1 cellular context compared by ENCODE assay signal in the genomic region with DNA sequence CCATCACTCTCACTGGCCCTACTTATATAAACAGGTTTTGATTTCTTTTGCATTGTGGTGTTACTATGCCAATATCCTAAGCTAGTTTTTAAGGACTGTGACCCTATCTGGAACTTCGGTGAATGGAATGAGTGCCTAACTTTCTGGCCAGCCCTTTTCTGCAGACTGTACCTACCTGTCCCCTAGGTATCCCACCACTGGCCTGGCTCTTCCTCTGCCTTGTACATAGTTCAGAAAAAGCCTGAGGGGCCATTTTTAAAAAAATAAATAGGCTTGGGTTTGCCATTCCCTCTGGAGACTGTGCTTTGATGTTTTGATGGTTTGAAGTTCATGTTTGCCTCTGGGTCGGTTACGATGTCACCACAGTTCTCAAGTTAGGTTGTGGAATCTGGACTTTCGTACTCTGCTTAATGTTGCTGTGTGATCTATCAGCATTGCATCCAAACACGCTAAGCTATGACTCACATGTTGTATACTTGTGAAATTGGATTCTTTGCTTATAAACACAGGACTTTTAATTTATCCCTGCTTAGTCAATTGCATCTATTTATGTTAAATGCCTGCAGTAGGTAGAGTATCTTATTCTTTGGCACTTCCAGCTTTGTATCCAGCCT.
TF ChIP-seq lines count a peak whose summit lies in the region.

No MANE protein-coding gene starts in this region.

TF ChIP-seq in HepG2, 621 proteins besides CTCF, POLR2A, EP300 and RAD21 (continued from another document and continues in another):
- TF ChIP-seq, protein P1, sequence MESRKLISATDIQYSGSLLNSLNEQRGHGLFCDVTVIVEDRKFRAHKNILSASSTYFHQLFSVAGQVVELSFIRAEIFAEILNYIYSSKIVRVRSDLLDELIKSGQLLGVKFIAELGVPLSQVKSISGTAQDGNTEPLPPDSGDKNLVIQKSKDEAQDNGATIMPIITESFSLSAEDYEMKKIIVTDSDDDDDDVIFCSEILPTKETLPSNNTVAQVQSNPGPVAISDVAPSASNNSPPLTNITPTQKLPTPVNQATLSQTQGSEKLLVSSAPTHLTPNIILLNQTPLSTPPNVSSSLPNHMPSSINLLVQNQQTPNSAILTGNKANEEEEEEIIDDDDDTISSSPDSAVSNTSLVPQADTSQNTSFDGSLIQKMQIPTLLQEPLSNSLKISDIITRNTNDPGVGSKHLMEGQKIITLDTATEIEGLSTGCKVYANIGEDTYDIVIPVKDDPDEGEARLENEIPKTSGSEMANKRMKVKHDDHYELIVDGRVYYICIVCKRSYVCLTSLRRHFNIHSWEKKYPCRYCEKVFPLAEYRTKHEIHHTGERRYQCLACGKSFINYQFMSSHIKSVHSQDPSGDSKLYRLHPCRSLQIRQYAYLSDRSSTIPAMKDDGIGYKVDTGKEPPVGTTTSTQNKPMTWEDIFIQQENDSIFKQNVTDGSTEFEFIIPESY (CRISPR knock-in tag; IDR thresholded peaks at IDR 0.05) = 0 out of 2 replicates have a peak, but pooled peaks have one; percentile 49
- peak; percentile 71; the same call in 1 of the 2 replicates for TF ChIP-seq ETV5 (CRISPR knock-in tag; IDR thresholded peaks at IDR 0.05; ENCODE audit: borderline replicate concordance)
- peak; percentile 63 to 83 for TF ChIP-seq NR2F1 (CRISPR knock-in tag; IDR thresholded peaks at IDR 0.05)
- TF ChIP-seq ZNF589 (CRISPR knock-in tag; conservative IDR thresholded peaks at IDR 0.05) = no peak
- TF ChIP-seq MBD4 (IDR thresholded peaks at IDR 0.05; ENCODE audit: borderline replicate concordance, low read length) = peak; percentile 63; the same call in 1 of the 2 replicates
- TF ChIP-seq, protein P2, sequence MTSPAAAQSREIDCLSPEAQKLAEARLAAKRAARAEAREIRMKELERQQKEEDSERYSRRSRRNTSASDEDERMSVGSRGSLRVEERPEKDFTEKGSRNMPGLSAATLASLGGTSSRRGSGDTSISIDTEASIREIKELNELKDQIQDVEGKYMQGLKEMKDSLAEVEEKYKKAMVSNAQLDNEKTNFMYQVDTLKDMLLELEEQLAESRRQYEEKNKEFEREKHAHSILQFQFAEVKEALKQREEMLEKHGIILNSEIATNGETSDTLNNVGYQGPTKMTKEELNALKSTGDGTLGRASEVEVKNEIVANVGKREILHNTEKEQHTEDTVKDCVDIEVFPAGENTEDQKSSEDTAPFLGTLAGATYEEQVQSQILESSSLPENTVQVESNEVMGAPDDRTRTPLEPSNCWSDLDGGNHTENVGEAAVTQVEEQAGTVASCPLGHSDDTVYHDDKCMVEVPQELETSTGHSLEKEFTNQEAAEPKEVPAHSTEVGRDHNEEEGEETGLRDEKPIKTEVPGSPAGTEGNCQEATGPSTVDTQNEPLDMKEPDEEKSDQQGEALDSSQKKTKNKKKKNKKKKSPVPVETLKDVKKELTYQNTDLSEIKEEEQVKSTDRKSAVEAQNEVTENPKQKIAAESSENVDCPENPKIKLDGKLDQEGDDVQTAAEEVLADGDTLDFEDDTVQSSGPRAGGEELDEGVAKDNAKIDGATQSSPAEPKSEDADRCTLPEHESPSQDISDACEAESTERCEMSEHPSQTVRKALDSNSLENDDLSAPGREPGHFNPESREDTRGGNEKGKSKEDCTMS (CRISPR knock-in tag; conservative IDR thresholded peaks at IDR 0.05) = no peak
- no peak for TF ChIP-seq NCOA5 (CRISPR knock-in tag; IDR thresholded peaks at IDR 0.05)
- TF ChIP-seq, protein P3, sequence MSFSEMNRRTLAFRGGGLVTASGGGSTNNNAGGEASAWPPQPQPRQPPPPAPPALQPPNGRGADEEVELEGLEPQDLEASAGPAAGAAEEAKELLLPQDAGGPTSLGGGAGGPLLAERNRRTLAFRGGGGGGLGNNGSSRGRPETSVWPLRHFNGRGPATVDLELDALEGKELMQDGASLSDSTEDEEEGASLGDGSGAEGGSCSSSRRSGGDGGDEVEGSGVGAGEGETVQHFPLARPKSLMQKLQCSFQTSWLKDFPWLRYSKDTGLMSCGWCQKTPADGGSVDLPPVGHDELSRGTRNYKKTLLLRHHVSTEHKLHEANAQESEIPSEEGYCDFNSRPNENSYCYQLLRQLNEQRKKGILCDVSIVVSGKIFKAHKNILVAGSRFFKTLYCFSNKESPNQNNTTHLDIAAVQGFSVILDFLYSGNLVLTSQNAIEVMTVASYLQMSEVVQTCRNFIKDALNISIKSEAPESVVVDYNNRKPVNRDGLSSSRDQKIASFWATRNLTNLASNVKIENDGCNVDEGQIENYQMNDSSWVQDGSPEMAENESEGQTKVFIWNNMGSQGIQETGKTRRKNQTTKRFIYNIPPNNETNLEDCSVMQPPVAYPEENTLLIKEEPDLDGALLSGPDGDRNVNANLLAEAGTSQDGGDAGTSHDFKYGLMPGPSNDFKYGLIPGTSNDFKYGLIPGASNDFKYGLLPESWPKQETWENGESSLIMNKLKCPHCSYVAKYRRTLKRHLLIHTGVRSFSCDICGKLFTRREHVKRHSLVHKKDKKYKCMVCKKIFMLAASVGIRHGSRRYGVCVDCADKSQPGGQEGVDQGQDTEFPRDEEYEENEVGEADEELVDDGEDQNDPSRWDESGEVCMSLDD (CRISPR knock-in tag; IDR thresholded peaks at IDR 0.05; ENCODE audit: borderline replicate concordance) = no peak
- TF ChIP-seq, protein P4, sequence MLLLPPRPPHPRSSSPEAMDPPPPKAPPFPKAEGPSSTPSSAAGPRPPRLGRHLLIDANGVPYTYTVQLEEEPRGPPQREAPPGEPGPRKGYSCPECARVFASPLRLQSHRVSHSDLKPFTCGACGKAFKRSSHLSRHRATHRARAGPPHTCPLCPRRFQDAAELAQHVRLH (CRISPR knock-in tag; IDR thresholded peaks at IDR 0.05; ENCODE audit: borderline replicate concordance, low read depth) = peak; percentile 81; the same call in 1 of the 2 replicates
- no peak for TF ChIP-seq THYN1 (CRISPR knock-in tag; IDR thresholded peaks at IDR 0.05; ENCODE audit: borderline replicate concordance, low read depth)
- TF ChIP-seq U2AF2 (IDR thresholded peaks at IDR 0.05; ENCODE audit: low read depth, low read length) = no peak
- TF ChIP-seq, protein P5, sequence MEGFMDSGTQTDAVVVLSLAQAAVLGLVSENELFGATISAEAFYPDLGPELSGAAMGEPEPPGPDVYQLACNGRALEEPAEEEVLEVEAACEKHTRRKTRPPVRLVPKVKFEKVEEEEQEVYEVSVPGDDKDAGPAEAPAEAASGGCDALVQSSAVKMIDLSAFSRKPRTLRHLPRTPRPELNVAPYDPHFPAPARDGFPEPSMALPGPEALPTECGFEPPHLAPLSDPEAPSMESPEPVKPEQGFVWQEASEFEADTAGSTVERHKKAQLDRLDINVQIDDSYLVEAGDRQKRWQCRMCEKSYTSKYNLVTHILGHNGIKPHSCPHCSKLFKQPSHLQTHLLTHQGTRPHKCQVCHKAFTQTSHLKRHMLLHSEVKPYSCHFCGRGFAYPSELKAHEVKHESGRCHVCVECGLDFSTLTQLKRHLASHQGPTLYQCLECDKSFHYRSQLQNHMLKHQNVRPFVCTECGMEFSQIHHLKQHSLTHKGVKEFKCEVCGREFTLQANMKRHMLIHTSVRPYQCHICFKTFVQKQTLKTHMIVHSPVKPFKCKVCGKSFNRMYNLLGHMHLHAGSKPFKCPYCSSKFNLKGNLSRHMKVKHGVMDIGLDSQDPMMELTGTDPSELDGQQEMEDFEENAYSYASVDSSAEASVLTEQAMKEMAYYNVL (CRISPR knock-in tag; IDR thresholded peaks at IDR 0.05; ENCODE audit: borderline replicate concordance) = no peak
- TF ChIP-seq ZNF891 (CRISPR knock-in tag; IDR thresholded peaks at IDR 0.05) = no peak
- no peak for TF ChIP-seq SMAD1 (CRISPR knock-in tag; IDR thresholded peaks at IDR 0.05; ENCODE audit: borderline replicate concordance, low read depth)
- TF ChIP-seq, protein P6, sequence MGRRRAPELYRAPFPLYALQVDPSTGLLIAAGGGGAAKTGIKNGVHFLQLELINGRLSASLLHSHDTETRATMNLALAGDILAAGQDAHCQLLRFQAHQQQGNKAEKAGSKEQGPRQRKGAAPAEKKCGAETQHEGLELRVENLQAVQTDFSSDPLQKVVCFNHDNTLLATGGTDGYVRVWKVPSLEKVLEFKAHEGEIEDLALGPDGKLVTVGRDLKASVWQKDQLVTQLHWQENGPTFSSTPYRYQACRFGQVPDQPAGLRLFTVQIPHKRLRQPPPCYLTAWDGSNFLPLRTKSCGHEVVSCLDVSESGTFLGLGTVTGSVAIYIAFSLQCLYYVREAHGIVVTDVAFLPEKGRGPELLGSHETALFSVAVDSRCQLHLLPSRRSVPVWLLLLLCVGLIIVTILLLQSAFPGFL (CRISPR knock-in tag; IDR thresholded peaks at IDR 0.05) = no peak
- TF ChIP-seq U2AF1 (optimal IDR thresholded peaks at IDR 0.05; ENCODE audit: low read depth, low read length) = no peak
- no peak for TF ChIP-seq NR3C1 (CRISPR knock-in tag; IDR thresholded peaks at IDR 0.05)
- TF ChIP-seq ZNF747 (CRISPR knock-in tag; IDR thresholded peaks at IDR 0.05; ENCODE audit: borderline replicate concordance) = no peak; the same call in 1 of the 2 replicates
- no peak for TF ChIP-seq HMGA1 (CRISPR knock-in tag; conservative IDR thresholded peaks at IDR 0.05)
- TF ChIP-seq KLF6 (CRISPR knock-in tag; IDR thresholded peaks at IDR 0.05) = no peak
- no peak for TF ChIP-seq JDP2 (CRISPR knock-in tag; IDR thresholded peaks at IDR 0.05; ENCODE audit: borderline replicate concordance)
- no peak for TF ChIP-seq RBAK (CRISPR knock-in tag; IDR thresholded peaks at IDR 0.05)
- TF ChIP-seq SOX13 (IDR thresholded peaks at IDR 0.05) = peak; percentile 92
- peak; percentile 21 to 91; a peak in 2 of 4 replicates for TF ChIP-seq SOX13 (CRISPR knock-in tag; conservative IDR thresholded peaks at IDR 0.05 in 1 of 2, IDR thresholded peaks at IDR 0.05 in 1 of 2)
- TF ChIP-seq MTF2 (CRISPR knock-in tag; IDR thresholded peaks at IDR 0.05; ENCODE audit: borderline replicate concordance) = no peak
- TF ChIP-seq REXO4 (CRISPR knock-in tag; IDR thresholded peaks at IDR 0.05; ENCODE audit: borderline replicate concordance) = no peak
- TF ChIP-seq, protein P7, sequence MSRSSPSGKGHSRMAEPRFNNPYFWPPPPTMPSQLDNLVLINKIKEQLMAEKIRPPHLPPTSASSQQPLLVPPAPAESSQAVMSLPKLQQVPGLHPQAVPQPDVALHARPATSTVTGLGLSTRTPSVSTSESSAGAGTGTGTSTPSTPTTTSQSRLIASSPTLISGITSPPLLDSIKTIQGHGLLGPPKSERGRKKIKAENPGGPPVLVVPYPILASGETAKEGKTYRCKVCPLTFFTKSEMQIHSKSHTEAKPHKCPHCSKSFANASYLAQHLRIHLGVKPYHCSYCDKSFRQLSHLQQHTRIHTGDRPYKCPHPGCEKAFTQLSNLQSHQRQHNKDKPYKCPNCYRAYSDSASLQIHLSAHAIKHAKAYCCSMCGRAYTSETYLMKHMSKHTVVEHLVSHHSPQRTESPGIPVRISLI (CRISPR knock-in tag; IDR thresholded peaks at IDR 0.05; ENCODE audit: borderline replicate concordance) = peak; percentile 74; the same call in 1 of the 2 replicates
- no peak for TF ChIP-seq KLF11 (CRISPR knock-in tag; IDR thresholded peaks at IDR 0.05)
- TF ChIP-seq NR1H2 (CRISPR knock-in tag; IDR thresholded peaks at IDR 0.05; ENCODE audit: borderline replicate concordance, low read depth) = no peak
- TF ChIP-seq, protein P8, sequence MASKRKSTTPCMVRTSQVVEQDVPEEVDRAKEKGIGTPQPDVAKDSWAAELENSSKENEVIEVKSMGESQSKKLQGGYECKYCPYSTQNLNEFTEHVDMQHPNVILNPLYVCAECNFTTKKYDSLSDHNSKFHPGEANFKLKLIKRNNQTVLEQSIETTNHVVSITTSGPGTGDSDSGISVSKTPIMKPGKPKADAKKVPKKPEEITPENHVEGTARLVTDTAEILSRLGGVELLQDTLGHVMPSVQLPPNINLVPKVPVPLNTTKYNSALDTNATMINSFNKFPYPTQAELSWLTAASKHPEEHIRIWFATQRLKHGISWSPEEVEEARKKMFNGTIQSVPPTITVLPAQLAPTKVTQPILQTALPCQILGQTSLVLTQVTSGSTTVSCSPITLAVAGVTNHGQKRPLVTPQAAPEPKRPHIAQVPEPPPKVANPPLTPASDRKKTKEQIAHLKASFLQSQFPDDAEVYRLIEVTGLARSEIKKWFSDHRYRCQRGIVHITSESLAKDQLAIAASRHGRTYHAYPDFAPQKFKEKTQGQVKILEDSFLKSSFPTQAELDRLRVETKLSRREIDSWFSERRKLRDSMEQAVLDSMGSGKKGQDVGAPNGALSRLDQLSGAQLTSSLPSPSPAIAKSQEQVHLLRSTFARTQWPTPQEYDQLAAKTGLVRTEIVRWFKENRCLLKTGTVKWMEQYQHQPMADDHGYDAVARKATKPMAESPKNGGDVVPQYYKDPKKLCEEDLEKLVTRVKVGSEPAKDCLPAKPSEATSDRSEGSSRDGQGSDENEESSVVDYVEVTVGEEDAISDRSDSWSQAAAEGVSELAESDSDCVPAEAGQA (IDR thresholded peaks at IDR 0.05; ENCODE audit: low read depth) = no peak
- TF ChIP-seq, protein P8 (CRISPR knock-in tag; IDR thresholded peaks at IDR 0.05; ENCODE audit: borderline replicate concordance) = no peak
- peak; percentile 94 for TF ChIP-seq ERF (CRISPR knock-in tag; IDR thresholded peaks at IDR 0.05)
- TF ChIP-seq, protein P9, sequence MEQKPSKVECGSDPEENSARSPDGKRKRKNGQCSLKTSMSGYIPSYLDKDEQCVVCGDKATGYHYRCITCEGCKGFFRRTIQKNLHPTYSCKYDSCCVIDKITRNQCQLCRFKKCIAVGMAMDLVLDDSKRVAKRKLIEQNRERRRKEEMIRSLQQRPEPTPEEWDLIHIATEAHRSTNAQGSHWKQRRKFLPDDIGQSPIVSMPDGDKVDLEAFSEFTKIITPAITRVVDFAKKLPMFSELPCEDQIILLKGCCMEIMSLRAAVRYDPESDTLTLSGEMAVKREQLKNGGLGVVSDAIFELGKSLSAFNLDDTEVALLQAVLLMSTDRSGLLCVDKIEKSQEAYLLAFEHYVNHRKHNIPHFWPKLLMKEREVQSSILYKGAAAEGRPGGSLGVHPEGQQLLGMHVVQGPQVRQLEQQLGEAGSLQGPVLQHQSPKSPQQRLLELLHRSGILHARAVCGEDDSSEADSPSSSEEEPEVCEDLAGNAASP (CRISPR knock-in tag; IDR thresholded peaks at IDR 0.05; ENCODE audit: borderline replicate concordance) = peak; percentile 68; the same call in 1 of the 2 replicates
- TF ChIP-seq KMT2A (CRISPR knock-in tag; IDR thresholded peaks at IDR 0.05) = no peak
- no peak for TF ChIP-seq PCBP1 (IDR thresholded peaks at IDR 0.05; ENCODE audit: borderline replicate concordance, low read depth, low read length)
- TF ChIP-seq SAFB2 (CRISPR knock-in tag; IDR thresholded peaks at IDR 0.05; ENCODE audit: borderline replicate concordance, low read depth) = no peak
- TF ChIP-seq CBX5 (CRISPR knock-in tag; IDR thresholded peaks at IDR 0.05; ENCODE audit: borderline replicate concordance) = peak; percentile 89; the same call in 1 of the 2 replicates
- TF ChIP-seq ZKSCAN8 (CRISPR knock-in tag; IDR thresholded peaks at IDR 0.05; ENCODE audit: borderline replicate concordance) = 0 out of 2 replicates have a peak, but pooled peaks have one; percentile 74
